In genomic region chr12:2284321-2284813, GRCh38 we compare ENCODE assay signal across 1 cellular context.
TF ChIP-seq lines count a peak whose summit lies in the region.

No MANE protein-coding gene starts in this region.

TF ChIP-seq in GM23338, 12 proteins besides CTCF, POLR2A, EP300 and RAD21 (continued from another document):
- TF ChIP-seq ETS1 (IDR thresholded peaks at IDR 0.05) (no peak), EZH2 (IDR thresholded peaks at IDR 0.05; ENCODE audit: low read depth, unreplicated experiment) (no peak), JUNB (IDR thresholded peaks at IDR 0.05; ENCODE audit: unreplicated experiment) (no peak), ZNF114 (CRISPR knock-in tag; IDR thresholded peaks at IDR 0.05) (no peak), EZH2phosphoT487 (IDR thresholded peaks at IDR 0.05; ENCODE audit: unreplicated experiment) (no peak)
